In genomic region chr4:126386512-126386911, GRCh38 we compare ENCODE assay signal across 28 cellular contexts.
DNase-seq lines count a peak whose midpoint lies in the region; ATAC-seq and TF ChIP-seq lines count a peak whose summit lies in the region.
"Had no signal": no experiment of that assay in that cellular context is flagged by ENCODE, and none has a peak within 500 bp of the region (broad histone marks: within the 10 kb centered on the region; RNA-seq: fewer than 3 reads in every experiment).

No MANE protein-coding gene starts in this region.

- H3K4me3 Mint-ChIP-seq in nephron progenitor cell, result no peak overlapping the region
- H3K4me3 Mint-ChIP-seq: CD4-positive, alpha-beta memory T cell; GM23338 had no signal

- H3K36me3 Mint-ChIP-seq in nephron progenitor cell (ENCODE audit: low read depth), result no peaks in the 10 kb centered on the region
- H3K36me3 Mint-ChIP-seq: CD4-positive, alpha-beta memory T cell had no signal

- H3K9me3 ChIP-seq in PC-3 (ENCODE audit: low read length) (no peaks in the 10 kb centered on the region), MM.1S (replicated peaks; ENCODE audit: insufficient read depth, low read length) (no peaks in the 10 kb centered on the region)

- peak; percentile 71 for ATAC-seq in PC-3
- ATAC-seq: GM12878, GM23338 had no signal

- no peaks in the 10 kb centered on the region for H3K27me3 Mint-ChIP-seq in nephron progenitor cell (ENCODE audit: low read depth, poor library complexity)
- H3K27me3 Mint-ChIP-seq: CD4-positive, alpha-beta memory T cell had no signal

- H3K4me2 ChIP-seq in PC-3 (ENCODE audit: low read length) (no peak overlapping the region), MM.1S (ENCODE audit: low read depth, low read length) (no peak overlapping the region)
- H3K4me2 ChIP-seq: GM23338, PC-9 had no signal

- POLR2A ChIA-PET in PC-3 (lab: Charles Lee; ENCODE audit: unreplicated experiment), result no interaction called here

- H3F3A ChIP-seq in PC-3 (ENCODE audit: low read length, unreplicated experiment) (no peaks in the 10 kb centered on the region), MM.1S (ENCODE audit: insufficient read depth, low read length) (no peaks in the 10 kb centered on the region)

- no peaks in the 10 kb centered on the region for H3K4me1 ChIP-seq in PC-3 (ENCODE audit: insufficient read depth, low read length)
- no peaks in the 10 kb centered on the region for H3K4me1 ChIP-seq in MM.1S (ENCODE audit: low read length)
- H3K4me1 ChIP-seq: HAP-1 had no signal

- TF ChIP-seq CTCF in PC-3 (conservative IDR thresholded peaks at IDR 0.05; ENCODE audit: low read depth, low read length), result no peak
- TF ChIP-seq CTCF in nephron progenitor cell (IDR thresholded peaks at IDR 0.05), result no peak
- no peak for TF ChIP-seq CTCF in MM.1S (IDR thresholded peaks at IDR 0.05; ENCODE audit: low read length)

- H3K27ac ChIP-seq in PC-3 (ENCODE audit: low read length) (no peak overlapping the region), MM.1S (ENCODE audit: low read length) (no peak overlapping the region)
- H3K27ac ChIP-seq: PC-9 had no signal

- no peaks in the 10 kb centered on the region for H3K4me1 Mint-ChIP-seq in nephron progenitor cell
- H3K4me1 Mint-ChIP-seq: CD4-positive, alpha-beta memory T cell; GM23338 had no signal

- no peaks in the 10 kb centered on the region for H3K36me3 ChIP-seq in PC-3 (ENCODE audit: low read depth, low read length)
- no peaks in the 10 kb centered on the region for H3K36me3 ChIP-seq in MM.1S (replicated peaks; ENCODE audit: insufficient read depth, low read length)
- H3K36me3 ChIP-seq: HAP-1 had no signal

- BruUV-seq in PC-3 (replicated peaks; lab: Mats Ljungman, UMichigan), result no TSS peak

- H3K9ac ChIP-seq in PC-3 (ENCODE audit: low read length), result no peak overlapping the region
- H3K9ac ChIP-seq in MM.1S (ENCODE audit: low read length), result no peak overlapping the region

- H3K27me3 ChIP-seq in PC-3 (ENCODE audit: low read length) (no peaks in the 10 kb centered on the region), MM.1S (replicated peaks; ENCODE audit: insufficient read depth, low read length) (no peaks in the 10 kb centered on the region)

- intact Hi-C loops in PC-3 (cut with micrococcal nuclease), result no loop called here

- H4K20me1 ChIP-seq in PC-3 (ENCODE audit: low read length), result no peaks in the 10 kb centered on the region
- H4K20me1 ChIP-seq in MM.1S (ENCODE audit: insufficient read depth, low read length), result no peaks in the 10 kb centered on the region

- H3K9me3 Mint-ChIP-seq in nephron progenitor cell, result no peaks in the 10 kb centered on the region
- H3K9me3 Mint-ChIP-seq: GM23338 had no signal

- no peak overlapping the region for H2AFZ ChIP-seq in PC-3 (ENCODE audit: low read length)
- no peak overlapping the region for H2AFZ ChIP-seq in MM.1S (ENCODE audit: low read length)
- H2AFZ ChIP-seq: GM23338, PC-9 had no signal

- peak; percentile 58 for DNase-seq in HT1080 (ENCODE audit: low read depth)
- peak; percentile 27 for DNase-seq in PC-3
- DNase-seq in astrocyte of the hippocampus (ENCODE audit: low read depth, low spot score), result peak; percentile 53
- peak; percentile 27 for DNase-seq in myocyte (ENCODE audit: low read depth)
- no peak for DNase-seq in nephron progenitor cell
- no peak for DNase-seq in hypothalamus (lab: John Stamatoyannopoulos, UW)
- DNase-seq in MM.1S, result no peak
- DNase-seq: C1 segment of cervical spinal cord; CD4-positive, alpha-beta memory T cell; COR-L47; DMS79; EL; GDM1; IMR-90; KG1; NCI-H1092 treated with DMSO at 0.1 percent for 48 hours; NCI-H1436; NCI-H187 treated with DMSO at 0.1 percent for 48 hours; NCI-H2171 treated with DMSO at 0.1 percent for 48 hours; NCI-H345; NCI-H510A treated with DMSO at 0.1 percent for 48 hours; NCI-H748 treated with DMSO at 0.1 percent for 48 hours; PC-9; Right ventricle myocardium superior; RPMI8226 had no signal

- H3K27ac Mint-ChIP-seq in nephron progenitor cell, result no peak overlapping the region
- H3K27ac Mint-ChIP-seq: CD4-positive, alpha-beta memory T cell; GM23338 had no signal

- CTCF ChIA-PET in PC-3 (lab: Charles Lee), result no interaction called here

- no peak overlapping the region for H3K4me3 ChIP-seq in PC-3 (ENCODE audit: low read length)
- H3K4me3 ChIP-seq in MM.1S (ENCODE audit: low read length), result no peak overlapping the region
- H3K4me3 ChIP-seq: GM12878, GM23338, HAP-1, PC-9 had no signal

- H3K79me2 ChIP-seq in PC-3 (ENCODE audit: low read length) (no peaks in the 10 kb centered on the region), MM.1S (ENCODE audit: low read length) (no peaks in the 10 kb centered on the region)

- H3K9me2 ChIP-seq in PC-3 (replicated peaks; ENCODE audit: low read length) (no peaks in the 10 kb centered on the region), MM.1S (replicated peaks; ENCODE audit: insufficient read depth, low read length) (no peaks in the 10 kb centered on the region)

Comparison
In these comparisons a context has a peak if more than half of its experiments do, and no peak if none do; other contexts are left out.
1. DNase-seq: peak in HT1080 (single experiment), PC-3 (single experiment), astrocyte of the hippocampus (single experiment) and myocyte (single experiment); none in nephron progenitor cell (single experiment), hypothalamus (0 of 51) and MM.1S (single experiment).